In the genomic region with DNA sequence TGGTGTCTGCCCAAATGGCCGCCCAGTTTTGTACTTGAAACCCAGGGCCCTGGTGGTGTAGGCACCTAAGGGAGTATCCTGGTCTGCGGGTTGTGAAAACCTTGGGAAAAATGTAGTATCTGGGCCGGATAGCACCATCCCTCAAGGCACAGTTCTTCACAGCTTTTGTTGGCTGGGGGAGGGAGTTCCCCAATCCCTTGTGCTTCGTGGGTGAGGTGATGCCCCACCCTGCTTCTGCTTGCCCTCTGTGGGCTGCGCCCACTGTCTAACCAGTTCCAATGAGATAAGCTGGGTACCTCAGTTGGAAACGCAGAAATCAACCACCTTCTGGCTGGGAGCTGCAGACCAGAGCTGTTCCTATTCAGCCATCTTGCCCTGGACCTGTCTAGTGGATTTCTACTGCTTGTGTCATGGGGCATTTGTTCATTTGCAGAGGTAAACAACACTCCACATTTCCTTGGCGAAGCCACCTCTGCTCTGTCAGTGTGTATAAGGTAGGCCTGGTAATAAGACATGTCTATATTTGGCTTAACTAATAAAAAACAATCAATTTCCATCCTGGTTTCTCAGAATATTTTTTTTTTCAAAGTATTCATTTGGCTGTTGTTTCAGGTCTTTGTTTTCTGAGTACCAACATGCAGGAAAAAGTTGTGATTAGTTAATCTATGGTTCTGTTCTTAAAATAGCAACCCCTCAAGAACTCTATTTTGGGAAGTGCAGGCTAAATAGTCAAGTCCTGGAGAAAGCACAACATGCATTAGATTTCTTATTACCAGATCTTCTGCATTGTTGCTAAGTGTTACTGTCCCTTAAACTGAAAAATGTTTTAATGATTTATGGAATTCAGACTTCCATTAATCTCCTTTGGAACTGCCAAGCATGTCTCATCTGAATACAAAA, we compare ENCODE assay signal across 1 cellular context.
TF ChIP-seq lines count a peak whose summit lies in the region.

No MANE protein-coding gene starts in this region.

TF ChIP-seq in GM23338, 12 proteins besides CTCF, POLR2A, EP300 and RAD21 (continued from another document):
- TF ChIP-seq, protein P1, sequence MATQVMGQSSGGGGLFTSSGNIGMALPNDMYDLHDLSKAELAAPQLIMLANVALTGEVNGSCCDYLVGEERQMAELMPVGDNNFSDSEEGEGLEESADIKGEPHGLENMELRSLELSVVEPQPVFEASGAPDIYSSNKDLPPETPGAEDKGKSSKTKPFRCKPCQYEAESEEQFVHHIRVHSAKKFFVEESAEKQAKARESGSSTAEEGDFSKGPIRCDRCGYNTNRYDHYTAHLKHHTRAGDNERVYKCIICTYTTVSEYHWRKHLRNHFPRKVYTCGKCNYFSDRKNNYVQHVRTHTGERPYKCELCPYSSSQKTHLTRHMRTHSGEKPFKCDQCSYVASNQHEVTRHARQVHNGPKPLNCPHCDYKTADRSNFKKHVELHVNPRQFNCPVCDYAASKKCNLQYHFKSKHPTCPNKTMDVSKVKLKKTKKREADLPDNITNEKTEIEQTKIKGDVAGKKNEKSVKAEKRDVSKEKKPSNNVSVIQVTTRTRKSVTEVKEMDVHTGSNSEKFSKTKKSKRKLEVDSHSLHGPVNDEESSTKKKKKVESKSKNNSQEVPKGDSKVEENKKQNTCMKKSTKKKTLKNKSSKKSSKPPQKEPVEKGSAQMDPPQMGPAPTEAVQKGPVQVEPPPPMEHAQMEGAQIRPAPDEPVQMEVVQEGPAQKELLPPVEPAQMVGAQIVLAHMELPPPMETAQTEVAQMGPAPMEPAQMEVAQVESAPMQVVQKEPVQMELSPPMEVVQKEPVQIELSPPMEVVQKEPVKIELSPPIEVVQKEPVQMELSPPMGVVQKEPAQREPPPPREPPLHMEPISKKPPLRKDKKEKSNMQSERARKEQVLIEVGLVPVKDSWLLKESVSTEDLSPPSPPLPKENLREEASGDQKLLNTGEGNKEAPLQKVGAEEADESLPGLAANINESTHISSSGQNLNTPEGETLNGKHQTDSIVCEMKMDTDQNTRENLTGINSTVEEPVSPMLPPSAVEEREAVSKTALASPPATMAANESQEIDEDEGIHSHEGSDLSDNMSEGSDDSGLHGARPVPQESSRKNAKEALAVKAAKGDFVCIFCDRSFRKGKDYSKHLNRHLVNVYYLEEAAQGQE (IDR thresholded peaks at IDR 0.05; ENCODE audit: unreplicated experiment) = no peak
- no peak for TF ChIP-seq EZH2phosphoT487 (IDR thresholded peaks at IDR 0.05; ENCODE audit: unreplicated experiment)
TF ChIP-seq in GM23338: peak in this region for 0.
